ENCODE assay signal across 18 cellular contexts in genomic region chr1:197800379-197801110, GRCh38. TPM values are rescaled to one million over a fixed set of nuclear protein-coding genes. Genes with fewer than 3 reads are reported as not detected.
DNase-seq lines count a peak whose midpoint lies in the region; ATAC-seq and TF ChIP-seq lines count a peak whose summit lies in the region.
"Had no signal": no experiment of that assay in that cellular context is flagged by ENCODE, and none has a peak within 500 bp of the region (broad histone marks: within the 10 kb centered on the region; RNA-seq: fewer than 3 reads in every experiment).

No MANE protein-coding gene starts in this region.

- no peak for TF ChIP-seq RAD21 in IMR-90 (IDR thresholded peaks at IDR 0.05; ENCODE audit: low read length)

- H3K27ac ChIP-seq in IMR-90 (ENCODE audit: insufficient read depth, low read length), result no peak overlapping the region
- no peak overlapping the region for H3K27ac ChIP-seq in upper lobe of left lung
- H3K27ac ChIP-seq in PC-9, result no peak overlapping the region
- H3K27ac ChIP-seq: HL-60 had no signal

- H3K14ac ChIP-seq in IMR-90 (replicated peaks; ENCODE audit: low read depth, low read length), result no peak overlapping the region

- ATAC-seq in IMR-90 (ENCODE audit: low read depth) (no peak), upper lobe of left lung (ENCODE audit: low FRiP score in 2 of 2) (peak; percentile 14 to 49), GM18511 (IDR thresholded peaks at IDR 0.05; ENCODE audit: unreplicated experiment) (no peak), HG02970 (IDR thresholded peaks at IDR 0.05; ENCODE audit: low FRiP score, unreplicated experiment) (no peak)
- ATAC-seq: GM23338 had no signal

- H2AFZ ChIP-seq in IMR-90 (replicated peaks; ENCODE audit: low read length, poor library complexity) (peak overlapping the region; percentile 1), PC-9 (no peak overlapping the region)
- H2AFZ ChIP-seq: GM23338 had no signal

- POLR2A ChIA-PET in IMR-90 (lab: Charles Lee; ENCODE audit: unreplicated experiment) (no interaction called here), PC-9 (lab: Charles Lee; ENCODE audit: unreplicated experiment) (no interaction called here)

- H3K4me3 ChIP-seq in IMR-90 (ENCODE audit: insufficient read depth, low read depth, low read length) (no peak overlapping the region), upper lobe of left lung (no peak overlapping the region), PC-9 (no peak overlapping the region)
- H3K4me3 ChIP-seq: BLaER1, GM23338 had no signal

- no peak overlapping the region for H2AK9ac ChIP-seq in IMR-90 (replicated peaks; ENCODE audit: low read depth, low read length, poor library complexity)

- WGBS in IMR-90 (ENCODE audit: extremely low coverage in 2 of 2, insufficient read length in 1 of 2), 2 experiments, result 60% methylated on average over 2 of the region's 6 CpGs; no CpG with 5 or more reads in 1 of the 2 experiments
- 71 to 82% methylated on average over 1 to 6 of the region's 6 CpGs for WGBS in upper lobe of left lung, 2 donors

- peak overlapping the region; percentile 12; the same call in 1 of the 2 replicates for H3K4ac ChIP-seq in IMR-90 (ENCODE audit: low read depth, low read length)

- H3K36me3 Mint-ChIP-seq in endothelial cell (ENCODE audit: low read depth, unreplicated experiment) (peaks cover 7% of the 10 kb centered on the region), nephron progenitor cell (ENCODE audit: low read depth) (peaks cover 24% of the 10 kb centered on the region)

- DNase-seq in IMR-90 (no peak), endothelial cell (ENCODE audit: low spot score) (no peak), nephron progenitor cell (no peak), upper lobe of left lung (peak in 1 of 2 donors; percentile 25), PC-9 (no peak)
- DNase-seq: 8988T; CD4-positive, alpha-beta memory T cell; DMS153; DMS79; GDM1; H9 had no signal

- H2BK120ac ChIP-seq in IMR-90 (ENCODE audit: low read depth, low read length), result peak overlapping the region; percentile 46

- H4K91ac ChIP-seq in IMR-90 (ENCODE audit: insufficient read depth, low read depth, low read length), result no peak overlapping the region

- intact Hi-C loops in IMR-90 (cut with micrococcal nuclease), result no loop called here
- intact Hi-C loops in PC-9 (cut with micrococcal nuclease; ENCODE audit: unreplicated experiment), result no loop called here

- no peaks in the 10 kb centered on the region for H3F3A ChIP-seq in PC-9 (ENCODE audit: insufficient read depth, low read depth)

- peak overlapping the region; percentile 51 for H3K27ac Mint-ChIP-seq in endothelial cell (ENCODE audit: unreplicated experiment)
- peak overlapping the region; percentile 42 for H3K27ac Mint-ChIP-seq in nephron progenitor cell
- H3K27ac Mint-ChIP-seq: CD14-positive monocyte; CD4-positive, alpha-beta memory T cell; GM23338 had no signal

- no peaks in the 10 kb centered on the region for H4K20me1 ChIP-seq in IMR-90 (ENCODE audit: insufficient read depth, low read length)
- H4K20me1 ChIP-seq in PC-9 (ENCODE audit: insufficient read depth), result no peaks in the 10 kb centered on the region
- H4K20me1 ChIP-seq: BLaER1 had no signal

- H2BK5ac ChIP-seq in IMR-90 (ENCODE audit: low read depth, low read length, poor library complexity, severe bottlenecking), result no peak overlapping the region

- H4K5ac ChIP-seq in IMR-90 (ENCODE audit: low read depth, low read length), result no peak overlapping the region; the same call in 1 of the 2 replicates

- peaks cover 12% of the 10 kb centered on the region for H3K9me1 ChIP-seq in IMR-90 (ENCODE audit: insufficient read depth, low read length)

- H3K79me1 ChIP-seq in IMR-90 (ENCODE audit: low read depth in 1 of 2, low read length in 2 of 2), result no peaks in the 10 kb centered on the region

- H3K23ac ChIP-seq in IMR-90 (ENCODE audit: low read depth, low read length), result no peak overlapping the region

- H3K9me2 ChIP-seq in PC-9 (ENCODE audit: insufficient read depth), result no peaks in the 10 kb centered on the region

- H3K56ac ChIP-seq in IMR-90 (ENCODE audit: extremely low read depth, insufficient read depth, low read length), result no peak overlapping the region

- H3K4me2 ChIP-seq in IMR-90 (ENCODE audit: low read depth, low read length) (no peak overlapping the region), PC-9 (no peak overlapping the region)
- H3K4me2 ChIP-seq: GM23338 had no signal

- H3K4me1 Mint-ChIP-seq in endothelial cell (ENCODE audit: unreplicated experiment) (no peaks in the 10 kb centered on the region), nephron progenitor cell (peaks cover 7% of the 10 kb centered on the region)
- H3K4me1 Mint-ChIP-seq: CD14-positive monocyte; CD4-positive, alpha-beta memory T cell; IgD-negative memory B cell had no signal

- TF ChIP-seq CTCF in IMR-90 (conservative IDR thresholded peaks at IDR 0.05; ENCODE audit: low read depth, low read length) (no peak), endothelial cell (IDR thresholded peaks at IDR 0.05; ENCODE audit: unreplicated experiment) (no peak), nephron progenitor cell (IDR thresholded peaks at IDR 0.05) (no peak), upper lobe of left lung (IDR thresholded peaks at IDR 0.05) (no peak), PC-9 (conservative IDR thresholded peaks at IDR 0.05) (no peak)

- no TSS peak for BruUV-seq in IMR-90 (replicated peaks; lab: Mats Ljungman, UMichigan)
- no TSS peak for BruUV-seq in PC-9 (replicated peaks; lab: Mats Ljungman, UMichigan)

- H3K27me3 ChIP-seq in IMR-90 (ENCODE audit: control insufficient read depth, insufficient read depth, low read length) (no peaks in the 10 kb centered on the region), upper lobe of left lung (no peaks in the 10 kb centered on the region), PC-9 (ENCODE audit: insufficient read depth, low read depth) (no peaks in the 10 kb centered on the region)
- H3K27me3 ChIP-seq: BLaER1 had no signal

- H4K8ac ChIP-seq in IMR-90 (ENCODE audit: low read depth in 2 of 2, low read length in 2 of 2), result no peak overlapping the region

- no peak overlapping the region for H2BK15ac ChIP-seq in IMR-90 (ENCODE audit: low read depth, low read length)

- H3K4me1 ChIP-seq in IMR-90 (ENCODE audit: control insufficient read depth, insufficient read depth, low read length) (peaks cover 12% of the 10 kb centered on the region), upper lobe of left lung (no peaks in the 10 kb centered on the region), PC-9 (replicated peaks; ENCODE audit: insufficient read depth) (no peaks in the 10 kb centered on the region; the same call in 1 of the 2 replicates)

- CTCF ChIA-PET in IMR-90 (lab: Yijun Ruan, JAX) (interaction anchor here (1.1 kb wide), 1 partner anchor 8 kb away, joined by 3 read pairs; no protein-coding TSS in a partner anchor), PC-9 (lab: Charles Lee) (no interaction called here)

- H3K18ac ChIP-seq in IMR-90 (ENCODE audit: low read depth, low read length), result no peak overlapping the region

- in situ Hi-C loops in IMR-90 (cut with MboI; ENCODE audit: low sequenced_read_pairs), result no loop called here

- H2BK20ac ChIP-seq in IMR-90 (ENCODE audit: low read depth, low read length), result peak overlapping the region; percentile 3; the same call in 1 of the 2 replicates

- no peak for TF ChIP-seq EP300 in upper lobe of left lung (IDR thresholded peaks at IDR 0.05)

- H3K79me2 ChIP-seq in PC-9 (ENCODE audit: low read depth), result no peaks in the 10 kb centered on the region

- dilution Hi-C loops in IMR-90 (cut with HindIII; ENCODE audit: low sequenced_read_pairs, unreplicated experiment), result no loop called here

- peaks cover 4% of the 10 kb centered on the region for H3K9me3 Mint-ChIP-seq in endothelial cell (ENCODE audit: unreplicated experiment)
- peaks cover 50% of the 10 kb centered on the region for H3K9me3 Mint-ChIP-seq in nephron progenitor cell

- H3K27me3 Mint-ChIP-seq in endothelial cell (ENCODE audit: unreplicated experiment) (peaks cover 7% of the 10 kb centered on the region), nephron progenitor cell (ENCODE audit: low read depth, poor library complexity) (peaks cover 3% of the 10 kb centered on the region)
- H3K27me3 Mint-ChIP-seq: CD4-positive, alpha-beta memory T cell; IgD-negative memory B cell had no signal

- H3K9me3 ChIP-seq in IMR-90 (ENCODE audit: control insufficient read depth, insufficient read depth, low read length), result peaks cover 13% of the 10 kb centered on the region
- H3K9me3 ChIP-seq in upper lobe of left lung, result peaks cover 4 to 23% (median 16%) of the 10 kb centered on the region in 4 donors
- H3K9me3 ChIP-seq in PC-9 (ENCODE audit: insufficient read depth, low read depth), result peaks cover 5% of the 10 kb centered on the region; the same call in 1 of the 2 replicates

- no peak overlapping the region for H2AK5ac ChIP-seq in IMR-90 (ENCODE audit: low read depth, low read length)

- no peak for TF ChIP-seq POLR2A in IMR-90 (IDR thresholded peaks at IDR 0.05; ENCODE audit: low read depth, low read length)
- TF ChIP-seq POLR2A in upper lobe of left lung (IDR thresholded peaks at IDR 0.05), result no peak

- no peaks in the 10 kb centered on the region for H3K36me3 ChIP-seq in IMR-90 (ENCODE audit: control insufficient read depth, insufficient read depth, low read length)
- no peaks in the 10 kb centered on the region for H3K36me3 ChIP-seq in upper lobe of left lung
- no peaks in the 10 kb centered on the region for H3K36me3 ChIP-seq in PC-9 (ENCODE audit: low read depth)
- H3K36me3 ChIP-seq: BLaER1 had no signal

- no peak overlapping the region for H3K9ac ChIP-seq in IMR-90 (ENCODE audit: low read depth, low read length)
- H3K9ac ChIP-seq: BLaER1 had no signal

- no peak overlapping the region for H3K4me3 Mint-ChIP-seq in endothelial cell (ENCODE audit: unreplicated experiment)
- H3K4me3 Mint-ChIP-seq in nephron progenitor cell, result no peak overlapping the region
- H3K4me3 Mint-ChIP-seq: CD14-positive monocyte; CD4-positive, alpha-beta memory T cell; GM23338; H9; IgD-negative memory B cell had no signal

TF ChIP-seq in IMR-90, 13 proteins besides CTCF, POLR2A, EP300 and RAD21 (continues in another document):
- TF ChIP-seq ELK1 (IDR thresholded peaks at IDR 0.05; ENCODE audit: borderline replicate concordance, low read depth, low read length), result no peak
- no peak for TF ChIP-seq FOS (IDR thresholded peaks at IDR 0.05; ENCODE audit: low read depth, low read length)

RNA-seq across cellular contexts. Expression of gene DENND1B, which starts 25.3 kb away (rescaled TPM):
- 24.2 and 26.1 TPM in 2 replicates for total RNA-seq in IMR-90 (2012; rRNA removed)
- polyA plus RNA-seq in IMR-90 (2012; rRNA removed), result 3.6 and 4.0 TPM in 2 replicates
- polyA plus RNA-seq in IMR-90 (2012; cell fraction: cytosol; rRNA removed), result 0.86 and 1.1 TPM in 2 replicates
- polyA plus RNA-seq in IMR-90 (2012; cell fraction: nucleus; rRNA removed; ENCODE audit: low replicate concordance), result 1.2 and 9.7 TPM in 2 replicates
- total RNA-seq in endothelial cell (ENCODE audit: unreplicated experiment), result 7.5 TPM
- 10 to 100 TPM; 14.9 to 39.1 (median 21.0) TPM for total RNA-seq in upper lobe of left lung
- total RNA-seq in PC-9 (2021), result 12.7 and 14.1 TPM in 2 replicates

Comparison
In these comparisons a context has a peak if more than half of its experiments do, and no peak if none do; other contexts are left out.
1. ATAC-seq: peak in upper lobe of left lung (2 of 2); none in IMR-90 (single experiment), GM18511 (single experiment) and HG02970 (single experiment).